In genomic region chr11:117907276-117908110, GRCh38 we compare ENCODE assay signal across 8 cellular contexts.
DNase-seq lines count a peak whose midpoint lies in the region; ATAC-seq and TF ChIP-seq lines count a peak whose summit lies in the region.

No MANE protein-coding gene starts in this region.

- H3K27ac ChIP-seq in cingulate gyrus (ENCODE audit: low read depth, low read length): peak overlapping the region; percentile 72

- peak; percentile 57 for ATAC-seq in GM21825 (IDR thresholded peaks at IDR 0.05; ENCODE audit: unreplicated experiment)

- H3K4me3 ChIP-seq in AG04449 (ENCODE audit: low read depth, low read length): no peak overlapping the region

- no peak for TF ChIP-seq CTCF in AG04449 (IDR thresholded peaks at IDR 0.05; ENCODE audit: insufficient read depth, low read length, missing control alignments)

- CTCF ChIA-PET in AG04449 (lab: Yijun Ruan, JAX): interaction anchor here (1.0 to 3.9 kb wide), 3 partner anchors 39 to 89 kb away, joined by 4 to 15 read pairs (median 14); no protein-coding TSS in a partner anchor

- POLR2A ChIA-PET in AG04449 (lab: Yijun Ruan, JAX): no interaction called here

- DNase-seq in AG04449 (ENCODE audit: low read depth, low spot score) (peak; percentile 26), NCI-H2227 (lab: John Stamatoyannopoulos, UW; ENCODE audit: unreplicated experiment) (peak; percentile 94), kidney tubule cell (ENCODE audit: low spot score) (peak; percentile 96), cerebellar nuclear complex (lab: John Stamatoyannopoulos, UW) (no peak)
- peak; percentile 72 for DNase-seq in activated CD4-positive, CD25-positive, alpha-beta regulatory T cell treated with anti-CD3 and anti-CD28 coated beads, Interleukin-2, amount 50 U/mL, for 72 hours
- peak; percentile 62 to 79 for DNase-seq in stimulated activated CD4-positive, alpha-beta T cell treated with anti-CD3 and anti-CD28 coated beads, Interleukin-2, amount 100 ng/mL, for 24 hours

Comparison
In these comparisons a context has a peak if more than half of its experiments do, and no peak if none do; other contexts are left out.
1. DNase-seq: peak in AG04449 (single experiment), NCI-H2227 (single experiment), activated CD4-positive, CD25-positive, alpha-beta regulatory T cell treated with anti-CD3 and anti-CD28 coated beads, Interleukin-2, amount 50 U/mL, for 72 hours (single experiment), kidney tubule cell (single experiment) and stimulated activated CD4-positive, alpha-beta T cell treated with anti-CD3 and anti-CD28 coated beads, Interleukin-2, amount 100 ng/mL, for 24 hours (2 of 2); none in cerebellar nuclear complex (0 of 2).